ENCODE assay signal across 1 cellular context in genomic region chr6:41824571-41825569, GRCh38.
TF ChIP-seq lines count a peak whose summit lies in the region.

No MANE protein-coding gene starts in this region.

TF ChIP-seq in IMR-90, 13 proteins besides CTCF, POLR2A, EP300 and RAD21 (continued from another document):
- TF ChIP-seq NFE2L2 (IDR thresholded peaks at IDR 0.05; ENCODE audit: low read depth, low read length) (no peak), RFX5 (IDR thresholded peaks at IDR 0.05; ENCODE audit: low read depth, low read length) (no peak), CEBPB (IDR thresholded peaks at IDR 0.05; ENCODE audit: low read depth, low read length) (no peak), CHD1 (IDR thresholded peaks at IDR 0.05; ENCODE audit: low read depth, low read length) (no peak)
